Comparison of ENCODE assay signal across 15 cellular contexts in the genomic region with DNA sequence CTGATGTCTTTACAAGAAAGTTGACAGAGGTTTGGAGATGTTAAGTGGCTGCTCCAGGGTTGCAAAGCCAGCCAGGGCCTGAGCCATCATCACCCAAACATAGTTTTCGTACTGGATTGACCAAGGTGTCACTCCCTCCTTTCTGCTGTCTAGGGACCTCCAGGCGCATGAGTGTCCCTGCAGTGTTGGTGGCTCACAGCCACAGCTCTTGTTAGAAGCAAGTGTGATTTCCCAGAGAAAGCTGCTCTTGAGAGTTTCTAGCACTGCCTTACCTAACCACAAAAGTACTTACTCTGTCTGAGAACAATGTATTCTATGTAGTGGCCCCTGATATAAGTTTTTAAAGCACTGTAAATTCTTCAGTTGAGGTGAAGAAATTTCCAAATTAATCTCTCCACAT.
"Had no signal": no experiment of that assay in that cellular context is flagged by ENCODE, and none has a peak within 500 bp of the region (broad histone marks: within the 10 kb centered on the region; RNA-seq: fewer than 3 reads in every experiment).

No MANE protein-coding gene starts in this region.

- H3K4me1 Mint-ChIP-seq: naive thymus-derived CD4-positive, alpha-beta T cell; stimulated activated effector memory CD8-positive, alpha-beta T cell treated with anti-CD3 and anti-CD28 coated beads, Interleukin-12 subunit alpha, Interleukin-12 subunit beta, amount 100 ng/mL, for 72 hours had no signal

- ATAC-seq: esophagus mucosa; naive thymus-derived CD4-positive, alpha-beta T cell; right cardiac atrium; stimulated activated effector memory CD8-positive, alpha-beta T cell treated with anti-CD3 and anti-CD28 coated beads, Interleukin-12 subunit alpha, Interleukin-12 subunit beta, amount 100 ng/mL, for 72 hours had no signal

- H3K4me3 Mint-ChIP-seq: activated naive CD8-positive, alpha-beta T cell; activated T-cell treated with anti-CD3 and anti-CD28 coated beads, Interleukin-2, amount 50 U/mL, for 24 hours; naive thymus-derived CD4-positive, alpha-beta T cell; stimulated activated effector memory CD8-positive, alpha-beta T cell treated with anti-CD3 and anti-CD28 coated beads, Interleukin-12 subunit alpha, Interleukin-12 subunit beta, amount 100 ng/mL, for 72 hours; T-helper 2 cell treated with Interferon-gamma antibody and Interleukin-4, amounts not matched to agents 5 μg/mL and 100 μg/mL, for 36 hours had no signal

- H3K9me3 Mint-ChIP-seq: stimulated activated effector memory CD8-positive, alpha-beta T cell treated with anti-CD3 and anti-CD28 coated beads, Interleukin-12 subunit alpha, Interleukin-12 subunit beta, amount 100 ng/mL, for 72 hours; T-helper 2 cell treated with Interferon-gamma antibody and Interleukin-4, amounts not matched to agents 5 μg/mL and 100 μg/mL, for 36 hours had no signal

- H3K27me3 ChIP-seq: tibial artery had no signal

- H3K9me3 ChIP-seq: tibial artery had no signal

- H3K27ac Mint-ChIP-seq: activated naive CD8-positive, alpha-beta T cell; activated T-cell treated with anti-CD3 and anti-CD28 coated beads, Interleukin-2, amount 50 U/mL, for 24 hours; naive thymus-derived CD4-positive, alpha-beta T cell; stimulated activated effector memory CD8-positive, alpha-beta T cell treated with anti-CD3 and anti-CD28 coated beads, Interleukin-12 subunit alpha, Interleukin-12 subunit beta, amount 100 ng/mL, for 72 hours; T-helper 2 cell treated with Interferon-gamma antibody and Interleukin-4, amounts not matched to agents 5 μg/mL and 100 μg/mL, for 36 hours had no signal

- H3K36me3 ChIP-seq: tibial artery had no signal

- H3K4me1 ChIP-seq: tibial artery had no signal

- H3K27me3 Mint-ChIP-seq: activated naive CD8-positive, alpha-beta T cell; activated T-cell treated with anti-CD3 and anti-CD28 coated beads, Interleukin-2, amount 50 U/mL, for 24 hours; naive thymus-derived CD4-positive, alpha-beta T cell had no signal

- FAIRE-seq: endometrium, small intestine had no signal

- H3K27ac ChIP-seq: tibial artery had no signal

- H3K36me3 Mint-ChIP-seq: activated naive CD8-positive, alpha-beta T cell; naive thymus-derived CD4-positive, alpha-beta T cell; stimulated activated effector memory CD8-positive, alpha-beta T cell treated with anti-CD3 and anti-CD28 coated beads, Interleukin-12 subunit alpha, Interleukin-12 subunit beta, amount 100 ng/mL, for 72 hours had no signal

- DNase-seq: activated CD4-positive, alpha-beta T cell treated with anti-CD3 and anti-CD28 coated beads, Interleukin-2, amount 50 U/mL, for 4 hours; activated CD4-positive, CD25-positive, alpha-beta regulatory T cell treated with anti-CD3 and anti-CD28 coated beads, Interleukin-2, amount 50 U/mL, for 72 hours; activated gamma-delta T cell; activated T-cell treated with anti-CD3 and anti-CD28 coated beads, Interleukin-2, amount 50 U/mL, for 24 hours; amygdala; naive thymus-derived CD4-positive, alpha-beta T cell; nucleus accumbens; right cardiac atrium; small intestine; tibial artery had no signal

- H3K4me3 ChIP-seq: tibial artery had no signal
